In the genomic region with DNA sequence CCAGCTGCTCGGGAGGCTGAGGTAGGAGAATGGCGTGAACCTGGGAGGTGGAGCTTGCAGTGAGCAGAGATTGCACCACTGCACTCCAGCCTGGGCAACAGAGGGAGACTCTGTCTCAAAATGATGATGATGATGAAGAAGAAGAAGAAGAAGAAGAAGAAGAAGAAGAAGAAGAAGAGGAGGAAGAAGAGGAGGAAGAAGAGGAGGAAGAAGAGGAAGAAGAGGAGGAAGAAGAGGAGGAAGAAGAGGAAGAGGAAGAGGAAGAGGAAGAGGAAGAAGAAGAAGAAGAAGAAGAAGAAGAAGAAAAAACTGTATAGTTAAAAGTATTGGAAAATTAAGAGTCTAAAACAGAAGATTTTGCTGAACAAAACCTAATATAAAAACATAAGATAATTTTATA, we compare ENCODE assay signal across 9 cellular contexts. TPM values are rescaled to one million over a fixed set of nuclear protein-coding genes. Genes with fewer than 3 reads are reported as not detected.
A peak's percentile ranks its signal among the peaks of the same experiment; 100 is the strongest.
DNase-seq lines count a peak whose midpoint lies in the region; TF ChIP-seq lines count a peak whose summit lies in the region.
"Not testable (repeated sequence)": the region's sequence is repeated elsewhere in the genome, so short reads cannot be mapped to it uniquely, and the experiment has no call there.
"Had no signal": no experiment of that assay in that cellular context is flagged by ENCODE, and none has a peak within 500 bp of the region (broad histone marks: within the 10 kb centered on the region; RNA-seq: fewer than 3 reads in every experiment).

No MANE protein-coding gene starts in this region.

- peaks cover 11 to 25% of the 10 kb centered on the region in 2 donors for H3K36me3 Mint-ChIP-seq in CD14-positive monocyte
- not testable (repeated sequence) for H3K36me3 Mint-ChIP-seq in HFFc6 (ENCODE audit: low read depth)
- peaks cover 21% of the 10 kb centered on the region for H3K36me3 Mint-ChIP-seq in activated CD4-positive, alpha-beta T cell treated with anti-CD3 and anti-CD28 coated beads, Interleukin-2, amount 10 ng/mL, durations not matched to agents 24 days and 14 days (ENCODE audit: low read depth)
- H3K36me3 Mint-ChIP-seq in stimulated activated naive CD8-positive, alpha-beta T cell treated with anti-CD3 and anti-CD28 coated beads, Interleukin-15, Interleukin-2, amounts not matched to agents 100 ng/mL and 50 ng/mL, for 24 hours (ENCODE audit: low read depth), result peaks cover 42% of the 10 kb centered on the region

- not testable (repeated sequence) for H3K27ac ChIP-seq in mesenchymal stem cell (ENCODE audit: low read length, poor library complexity, severe bottlenecking)

- not testable (repeated sequence) for H3K79me1 ChIP-seq in mesenchymal stem cell (replicated peaks; ENCODE audit: low read length, poor library complexity, severe bottlenecking)

- H2BK12ac ChIP-seq in mesenchymal stem cell (ENCODE audit: low read length in 2 of 2), result not testable (repeated sequence)

- 78% methylated on average over 2 of the region's 2 CpGs for WGBS in mesenchymal stem cell

- not testable (repeated sequence) for H2BK15ac ChIP-seq in mesenchymal stem cell (ENCODE audit: low read depth, poor library complexity, severe bottlenecking)

- H3K23ac ChIP-seq in mesenchymal stem cell (ENCODE audit: low read length in 2 of 2), result not testable (repeated sequence)

- H3K27ac Mint-ChIP-seq in CD14-positive monocyte (peak overlapping the region in 4 of 7 donors; percentile 24 to 77 (median 48)), HFFc6 (peak overlapping the region; percentile 25; the same call in 1 of the 2 replicates)
- H3K27ac Mint-ChIP-seq in activated CD4-positive, alpha-beta T cell treated with anti-CD3 and anti-CD28 coated beads, Interleukin-2, amount 10 ng/mL, durations not matched to agents 24 days and 14 days, result peak overlapping the region; percentile 60
- peak overlapping the region; percentile 61 for H3K27ac Mint-ChIP-seq in stimulated activated naive CD8-positive, alpha-beta T cell treated with anti-CD3 and anti-CD28 coated beads, Interleukin-15, Interleukin-2, amounts not matched to agents 100 ng/mL and 50 ng/mL, for 24 hours

- H2AFZ ChIP-seq in mesenchymal stem cell (ENCODE audit: low read depth, low read length), result not testable (repeated sequence)

- H3K9me3 ChIP-seq in mesenchymal stem cell (ENCODE audit: control insufficient read depth, low read length), result not testable (repeated sequence)

- not testable (repeated sequence) for H2BK5ac ChIP-seq in mesenchymal stem cell (ENCODE audit: low read depth, low read length, poor library complexity, severe bottlenecking)

- not testable (repeated sequence) for H3K9me3 Mint-ChIP-seq in CD14-positive monocyte; HFFc6; activated CD4-positive, alpha-beta T cell treated with anti-CD3 and anti-CD28 coated beads, Interleukin-2, amount 10 ng/mL, durations not matched to agents 24 days and 14 days; stimulated activated naive CD8-positive, alpha-beta T cell treated with anti-CD3 and anti-CD28 coated beads, Interleukin-15, Interleukin-2, amounts not matched to agents 100 ng/mL and 50 ng/mL, for 24 hours

- H3K4me2 ChIP-seq in mesenchymal stem cell (ENCODE audit: low read length, poor library complexity, severe bottlenecking), result not testable (repeated sequence)

- not testable (repeated sequence) for H4K91ac ChIP-seq in mesenchymal stem cell (ENCODE audit: low read length)

- not testable (repeated sequence) for H2BK120ac ChIP-seq in mesenchymal stem cell (ENCODE audit: low read depth, low read length)

- not testable (repeated sequence) for H3K4me3 ChIP-seq in mesenchymal stem cell (ENCODE audit: insufficient read depth in 1 of 2, low read depth in 1 of 2, low read length in 2 of 2)

- H3K4me1 ChIP-seq in mesenchymal stem cell (ENCODE audit: control insufficient read depth, insufficient read depth, low read depth, low read length), result not testable (repeated sequence)

- not testable (repeated sequence) for H3K27me3 ChIP-seq in mesenchymal stem cell (ENCODE audit: control insufficient read depth in 1 of 2, insufficient read depth in 1 of 2, low read length in 2 of 2)

- H2AK5ac ChIP-seq in mesenchymal stem cell (ENCODE audit: low read length, severe bottlenecking), result not testable (repeated sequence)

- not testable (repeated sequence) for H3K4me1 Mint-ChIP-seq in CD14-positive monocyte; activated CD4-positive, alpha-beta T cell treated with anti-CD3 and anti-CD28 coated beads, Interleukin-2, amount 10 ng/mL, durations not matched to agents 24 days and 14 days; stimulated activated naive CD8-positive, alpha-beta T cell treated with anti-CD3 and anti-CD28 coated beads, Interleukin-15, Interleukin-2, amounts not matched to agents 100 ng/mL and 50 ng/mL, for 24 hours (ENCODE audit: low read depth)
- H3K4me1 Mint-ChIP-seq in HFFc6 (ENCODE audit: low read depth), result peaks cover 54% of the 10 kb centered on the region

- not testable (repeated sequence) for H4K8ac ChIP-seq in mesenchymal stem cell (ENCODE audit: low read length)

- DNase-seq in CD14-positive monocyte (ENCODE audit: low spot score); HFFc6; activated CD4-positive, alpha-beta T cell treated with anti-CD3 and anti-CD28 coated beads, Interleukin-2, amount 10 ng/mL, durations not matched to agents 24 days and 14 days; mesenchymal stem cell: not testable (repeated sequence)

- H3K4ac ChIP-seq in mesenchymal stem cell (ENCODE audit: low read depth in 1 of 2, low read length in 2 of 2), result not testable (repeated sequence)

- not testable (repeated sequence) for H3K4me3 Mint-ChIP-seq in CD14-positive monocyte; HFFc6; activated CD4-positive, alpha-beta T cell treated with anti-CD3 and anti-CD28 coated beads, Interleukin-2, amount 10 ng/mL, durations not matched to agents 24 days and 14 days; stimulated activated naive CD8-positive, alpha-beta T cell treated with anti-CD3 and anti-CD28 coated beads, Interleukin-15, Interleukin-2, amounts not matched to agents 100 ng/mL and 50 ng/mL, for 24 hours

- peaks cover 0 to 22% of the 10 kb centered on the region in 2 experiments for H3K36me3 ChIP-seq in mesenchymal stem cell (ENCODE audit: control insufficient read depth in 1 of 2, insufficient read depth in 2 of 2, low read depth in 1 of 2, low read length in 2 of 2)

- not testable (repeated sequence) for TF ChIP-seq CTCF in CD14-positive monocyte (IDR thresholded peaks at IDR 0.05); HFFc6 (IDR thresholded peaks at IDR 0.05)

- peak overlapping the region; percentile 57 for H3K9ac ChIP-seq in mesenchymal stem cell (ENCODE audit: low read length)

- H3K18ac ChIP-seq in mesenchymal stem cell (ENCODE audit: low read depth in 1 of 2, low read length in 2 of 2), result not testable (repeated sequence)

- H3K14ac ChIP-seq in mesenchymal stem cell (ENCODE audit: low read length in 2 of 2), result not testable (repeated sequence)

- intact Hi-C loops in CD14-positive monocyte (cut with micrococcal nuclease); activated CD4-positive, alpha-beta T cell treated with anti-CD3 and anti-CD28 coated beads, Interleukin-2, amount 10 ng/mL, durations not matched to agents 24 days and 14 days (cut with micrococcal nuclease): not testable (repeated sequence)

- not testable (repeated sequence) for H3K27me3 Mint-ChIP-seq in CD14-positive monocyte (ENCODE audit: low read depth in 3 of 3); HFFc6 (ENCODE audit: insufficient read depth); activated CD4-positive, alpha-beta T cell treated with anti-CD3 and anti-CD28 coated beads, Interleukin-2, amount 10 ng/mL, durations not matched to agents 24 days and 14 days; stimulated activated naive CD8-positive, alpha-beta T cell treated with anti-CD3 and anti-CD28 coated beads, Interleukin-15, Interleukin-2, amounts not matched to agents 100 ng/mL and 50 ng/mL, for 24 hours

RNA-seq across cellular contexts. Expression of a gene that starts 18.2 kb away (rescaled TPM):
- polyA plus RNA-seq in CD14-positive monocyte, result under 1 TPM; 0.31 to 0.40 TPM
- total RNA-seq in HFFc6 (2021; fragmentation: NEBNext Ultra II Directional; extraction: Animal tissue kit (Norgen Biotek cat#: 25700)), result 10 to 100 TPM; 13.3 to 18.5 (median 13.8) TPM
- 12.9 and 18.9 TPM in 2 replicates for total RNA-seq in activated CD4-positive, alpha-beta T cell treated with anti-CD3 and anti-CD28 coated beads, Interleukin-2, amount 10 ng/mL, durations not matched to agents 24 days and 14 days
- 14.3 TPM for polyA plus RNA-seq in mesenchymal stem cell (2013, experiment 1 of 2)
- polyA plus RNA-seq in mesenchymal stem cell (2013, experiment 2 of 2), result 14.1 TPM

RNA-seq across cellular contexts. Expression of a gene that starts 18.7 kb away (rescaled TPM):
- 10 to 100 TPM; 13.8 to 19.5 TPM for polyA plus RNA-seq in CD14-positive monocyte
- 10 to 100 TPM; 43.8 to 51.5 (median 48.0) TPM for total RNA-seq in HFFc6 (2021; fragmentation: NEBNext Ultra II Directional; extraction: Animal tissue kit (Norgen Biotek cat#: 25700))
- 81.9 and 85.1 TPM in 2 replicates for total RNA-seq in activated CD4-positive, alpha-beta T cell treated with anti-CD3 and anti-CD28 coated beads, Interleukin-2, amount 10 ng/mL, durations not matched to agents 24 days and 14 days
- polyA plus RNA-seq in mesenchymal stem cell (2013, experiment 1 of 2), result 22.0 TPM
- polyA plus RNA-seq in mesenchymal stem cell (2013, experiment 2 of 2), result 22.1 TPM

RNA-seq across cellular contexts. Expression of a gene that starts 44.4 kb away (rescaled TPM):
- not detected for polyA plus RNA-seq in CD14-positive monocyte
- 1 to 10 TPM in 5 of 6 experiments, under 1 TPM in 1; 0.78 to 8.4 (median 7.1) TPM for total RNA-seq in HFFc6 (2021; fragmentation: NEBNext Ultra II Directional; extraction: Animal tissue kit (Norgen Biotek cat#: 25700))
- total RNA-seq in activated CD4-positive, alpha-beta T cell treated with anti-CD3 and anti-CD28 coated beads, Interleukin-2, amount 10 ng/mL, durations not matched to agents 24 days and 14 days, result 0.26 and 0.58 TPM in 2 replicates
- polyA plus RNA-seq in mesenchymal stem cell (2013, experiment 1 of 2), result 0.17 TPM
- 0.14 TPM for polyA plus RNA-seq in mesenchymal stem cell (2013, experiment 2 of 2)
- total RNA-seq: A673; CD8-positive, alpha-beta memory T cell; Daoy; G401 had no signal
- polyA plus RNA-seq: CD8-positive, alpha-beta memory T cell had no signal
